2 cellular contexts compared by ENCODE assay signal in genomic region chr9:126303488-126303887, GRCh38.
TF ChIP-seq lines count a peak whose summit lies in the region.

No MANE protein-coding gene starts in this region.

TF ChIP-seq in HepG2, 621 proteins besides CTCF, POLR2A, EP300 and RAD21 (continues in another document):
- no peak for TF ChIP-seq NFKB2 (CRISPR knock-in tag; IDR thresholded peaks at IDR 0.05; ENCODE audit: borderline replicate concordance)
- peak; percentile 48; the same call in 1 of the 2 replicates for TF ChIP-seq ZFX (CRISPR knock-in tag; IDR thresholded peaks at IDR 0.05; ENCODE audit: low read depth)
- TF ChIP-seq E2F1 (CRISPR knock-in tag; IDR thresholded peaks at IDR 0.05): no peak
- TF ChIP-seq ZFP82 (CRISPR knock-in tag; IDR thresholded peaks at IDR 0.05; ENCODE audit: borderline replicate concordance): no peak
- TF ChIP-seq CEBPZ (IDR thresholded peaks at IDR 0.05; ENCODE audit: low read length): no peak
- no peak for TF ChIP-seq REST (IDR thresholded peaks at IDR 0.05; ENCODE audit: borderline replicate concordance in 1 of 2, low read depth in 1 of 2, low read length in 2 of 2)
- no peak for TF ChIP-seq ZNF577 (CRISPR knock-in tag; IDR thresholded peaks at IDR 0.05; ENCODE audit: borderline replicate concordance, low read depth)
- TF ChIP-seq SNAI1 (CRISPR knock-in tag; IDR thresholded peaks at IDR 0.05; ENCODE audit: borderline replicate concordance): no peak
- TF ChIP-seq TFE3 (CRISPR knock-in tag; IDR thresholded peaks at IDR 0.05): no peak

TF ChIP-seq in WTC11, 78 proteins besides CTCF, POLR2A, EP300 and RAD21:
- no peak for TF ChIP-seq HMGXB4 (CRISPR knock-in tag; IDR thresholded peaks at IDR 0.05)
- TF ChIP-seq USF2 (CRISPR knock-in tag; IDR thresholded peaks at IDR 0.05): peak; percentile 49
- no peak for TF ChIP-seq ZBTB21 (CRISPR knock-in tag; IDR thresholded peaks at IDR 0.05; ENCODE audit: borderline replicate concordance)
TF ChIP-seq in WTC11: peak in this region for 1.
